8 cellular contexts compared by ENCODE assay signal in the genomic region with DNA sequence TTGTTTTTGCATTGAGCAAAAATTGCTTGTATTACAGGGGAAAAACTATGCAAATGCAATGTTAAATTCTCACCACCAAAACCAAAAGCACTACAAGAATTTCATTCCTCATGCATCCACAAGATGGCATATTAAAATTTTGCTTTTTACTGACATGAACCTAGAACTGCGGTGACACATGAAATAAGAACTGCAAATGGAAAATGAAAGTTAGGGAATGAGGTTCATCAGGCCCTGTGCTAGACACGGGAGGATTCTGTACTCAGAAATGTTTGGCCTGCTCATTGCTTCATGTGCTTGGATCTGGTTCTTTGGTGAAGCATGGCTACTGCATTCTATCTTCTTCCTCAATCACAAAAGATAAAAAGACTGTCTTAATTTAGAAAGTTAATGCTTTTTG. TPM values are rescaled to one million over a fixed set of nuclear protein-coding genes. Genes with fewer than 3 reads are reported as not detected.
DNase-seq lines count a peak whose midpoint lies in the region; ATAC-seq and TF ChIP-seq lines count a peak whose summit lies in the region.

No MANE protein-coding gene starts in this region.

- H3K9me3 Mint-ChIP-seq in activated CD4-positive, alpha-beta T cell treated with anti-CD3 and anti-CD28 coated beads for 36 hours (ENCODE audit: low read depth) = no peaks in the 10 kb centered on the region

- intact Hi-C loops in activated CD4-positive, alpha-beta T cell treated with anti-CD3 and anti-CD28 coated beads for 36 hours (cut with DNase I, micrococcal nuclease) = loop anchor here (1.0 to 5.0 kb wide), 7 partner anchors 9 to 301 kb away; a partner anchor contains a TSS
- intact Hi-C loops in mucosa of descending colon (cut with DNase I, micrococcal nuclease) = no loop called here

- TF ChIP-seq CTCF in mucosa of descending colon (IDR thresholded peaks at IDR 0.05) = peak; percentile 36

- no peaks in the 10 kb centered on the region for H3K36me3 ChIP-seq in SJSA1
- H3K36me3 ChIP-seq in mucosa of descending colon (ENCODE audit: low read depth) = no peaks in the 10 kb centered on the region

- no peaks in the 10 kb centered on the region for H3K36me3 Mint-ChIP-seq in activated CD4-positive, alpha-beta T cell treated with anti-CD3 and anti-CD28 coated beads for 36 hours (ENCODE audit: low read depth)

- no peaks in the 10 kb centered on the region for H3K27me3 ChIP-seq in SJSA1 (replicated peaks)

- CTCF ChIA-PET in activated CD4-positive, alpha-beta T cell treated with anti-CD3 and anti-CD28 coated beads for 36 hours (lab: Charles Lee) = interaction anchor here (0.8 kb wide), 1 partner anchor 255 kb away, joined by 3 read pairs; no protein-coding TSS in a partner anchor

- peak; percentile 94 for ATAC-seq in activated CD4-positive, alpha-beta T cell treated with anti-CD3 and anti-CD28 coated beads for 36 hours
- ATAC-seq in GM21381 (IDR thresholded peaks at IDR 0.05; ENCODE audit: unreplicated experiment) (peak; percentile 95), HG03558 (IDR thresholded peaks at IDR 0.05; ENCODE audit: extremely low read depth, unreplicated experiment) (peak; percentile 79), mucosa of descending colon (peak; percentile 69)

- H3K4me1 Mint-ChIP-seq in activated CD4-positive, alpha-beta T cell treated with anti-CD3 and anti-CD28 coated beads for 36 hours = peaks cover 11% of the 10 kb centered on the region

- H3K27ac ChIP-seq in SJSA1 = peak overlapping the region; percentile 37

- POLR2A ChIA-PET in activated CD4-positive, alpha-beta T cell treated with anti-CD3 and anti-CD28 coated beads for 36 hours (lab: Charles Lee) = no interaction called here

- DNase-seq in activated CD4-positive, alpha-beta T cell treated with anti-CD3 and anti-CD28 coated beads for 36 hours = peak; percentile 30
- DNase-seq in activated CD4-positive, alpha-beta T cell treated with anti-CD3 and anti-CD28 coated beads, Interleukin-2, amount 50 U/mL, for 4 hours = no peak
- DNase-seq in SJSA1 (ENCODE audit: low read depth in 1 of 2, low spot score in 2 of 2) (peak in 1 of 2 experiments; percentile 58), dermis microvascular lymphatic vessel endothelial cell (ENCODE audit: low read depth in 2 of 2) (peak; percentile 71 to 81), mucosa of descending colon (peak in 1 of 3 donors; percentile 28), GOT3 (lab: John Stamatoyannopoulos, UW) (no peak)

- peak overlapping the region; percentile 16 for H3K4me3 Mint-ChIP-seq in activated CD4-positive, alpha-beta T cell treated with anti-CD3 and anti-CD28 coated beads for 36 hours

- H3K4me1 ChIP-seq in SJSA1 (replicated peaks) (peaks cover 32% of the 10 kb centered on the region), mucosa of descending colon (ENCODE audit: low read depth) (peaks cover 11% of the 10 kb centered on the region)

- no peaks in the 10 kb centered on the region for H3K27me3 Mint-ChIP-seq in activated CD4-positive, alpha-beta T cell treated with anti-CD3 and anti-CD28 coated beads for 36 hours

- no peak overlapping the region for H3K4me3 ChIP-seq in SJSA1
- no peak overlapping the region for H3K4me3 ChIP-seq in mucosa of descending colon

- peak overlapping the region; percentile 62 for H3K27ac Mint-ChIP-seq in activated CD4-positive, alpha-beta T cell treated with anti-CD3 and anti-CD28 coated beads for 36 hours

- no peaks in the 10 kb centered on the region for H3K9me3 ChIP-seq in SJSA1 (replicated peaks)
- no peaks in the 10 kb centered on the region for H3K9me3 ChIP-seq in mucosa of descending colon

RNA-seq across cellular contexts. Expression of a gene that starts 9.1 kb away (rescaled TPM):
- 1 to 10 TPM; 7.0 to 8.3 TPM for total RNA-seq in activated CD4-positive, alpha-beta T cell treated with anti-CD3 and anti-CD28 coated beads for 36 hours
- 39.2 and 57.6 TPM in 2 replicates for total RNA-seq in SJSA1 (2014; rRNA removed; shearing (Covaris generic))
- total RNA-seq in dermis microvascular lymphatic vessel endothelial cell (38.3 and 50.3 TPM in 2 replicates), mucosa of descending colon (10 to 100 TPM; 55.6 to 86.2 (median 80.8) TPM)

RNA-seq across cellular contexts. Expression of a gene that starts 55.6 kb away (rescaled TPM):
- 1 to 10 TPM; 4.2 to 4.6 TPM for total RNA-seq in activated CD4-positive, alpha-beta T cell treated with anti-CD3 and anti-CD28 coated beads for 36 hours
- total RNA-seq in SJSA1 (2014; rRNA removed; shearing (Covaris generic)) = 14.6 and 17.8 TPM in 2 replicates
- total RNA-seq in dermis microvascular lymphatic vessel endothelial cell = 3.1 and 6.3 TPM in 2 replicates
- 10 to 100 TPM; 16.4 to 38.1 (median 28.1) TPM for total RNA-seq in mucosa of descending colon

Comparison
In these comparisons a context has a peak if more than half of its experiments do, and no peak if none do; other contexts are left out.
1. DNase-seq: peak in activated CD4-positive, alpha-beta T cell treated with anti-CD3 and anti-CD28 coated beads for 36 hours (single experiment) and dermis microvascular lymphatic vessel endothelial cell (2 of 2); none in activated CD4-positive, alpha-beta T cell treated with anti-CD3 and anti-CD28 coated beads, Interleukin-2, amount 50 U/mL, for 4 hours (0 of 2) and GOT3 (single experiment).
2. intact Hi-C loops: an anchor here in activated CD4-positive, alpha-beta T cell treated with anti-CD3 and anti-CD28 coated beads for 36 hours (1.0 to 5.0 kb wide); none called in mucosa of descending colon.
3. Peak in every context shown above with its lines, with median percentiles within 50 percentile points of each other: ATAC-seq.